ENCODE assay signal across 9 cellular contexts in the genomic region with DNA sequence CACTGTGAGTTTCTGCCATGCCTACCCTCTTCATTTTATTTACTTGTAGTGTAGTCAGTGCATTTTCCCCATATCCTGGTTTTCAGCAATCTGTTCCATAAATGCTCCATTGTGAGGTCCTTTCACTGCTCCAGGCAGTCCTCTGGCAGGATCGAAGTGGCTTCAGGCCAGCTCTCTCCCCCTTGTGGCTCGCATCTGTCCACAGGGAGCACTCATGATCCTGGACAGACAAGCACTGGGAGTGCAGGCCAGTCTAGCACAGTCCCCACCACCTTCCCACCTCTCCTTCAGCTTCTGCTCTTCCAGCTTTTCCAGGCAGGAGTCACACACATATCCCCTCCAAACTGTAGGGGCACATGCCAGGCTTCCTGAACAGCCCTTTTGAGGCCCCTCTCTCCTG.
A peak's percentile ranks its signal among the peaks of the same experiment; 100 is the strongest.
DNase-seq lines count a peak whose midpoint lies in the region; ATAC-seq and TF ChIP-seq lines count a peak whose summit lies in the region.
"Had no signal": no experiment of that assay in that cellular context is flagged by ENCODE, and none has a peak within 500 bp of the region (broad histone marks: within the 10 kb centered on the region; RNA-seq: fewer than 3 reads in every experiment).

No MANE protein-coding gene starts in this region.

- intact Hi-C loops in Right ventricle myocardium inferior (cut with DNase I), result loop anchor here (5.0 kb wide), 1 partner anchor 172 kb away; a partner anchor contains a TSS
- intact Hi-C loops in left cardiac atrium (cut with DNase I), result loop anchor here in 1 of 2 donors (5.0 kb wide), 2 partner anchors 172 to 222 kb away; a partner anchor contains a TSS
- intact Hi-C loops in upper lobe of right lung (cut with DNase I), result no loop called here

- peaks cover 0 to 9% of the 10 kb centered on the region in 2 donors for H3K4me1 ChIP-seq in right atrium auricular region
- H3K4me1 ChIP-seq in upper lobe of right lung, result no peaks in the 10 kb centered on the region

- ATAC-seq in Right ventricle myocardium inferior, result peak; percentile 91
- ATAC-seq in left cardiac atrium, result peak; percentile 85 to 88
- ATAC-seq in upper lobe of right lung, result peak; percentile 63
- ATAC-seq: activated CD8-positive, alpha-beta T cell treated with anti-CD3 and anti-CD28 coated beads for 36 hours had no signal

- H3K27me3 ChIP-seq in right atrium auricular region (no peaks in the 10 kb centered on the region), WERI-Rb-1 (ENCODE audit: insufficient read depth, low read depth, severe bottlenecking) (no peaks in the 10 kb centered on the region), upper lobe of right lung (no peaks in the 10 kb centered on the region)

- peak in 1 of 2 donors; percentile 49 for TF ChIP-seq CTCF in right atrium auricular region (IDR thresholded peaks at IDR 0.05)
- peak; percentile 50 for TF ChIP-seq CTCF in WERI-Rb-1 (IDR thresholded peaks at IDR 0.05; ENCODE audit: low read depth, low read length)
- peak; percentile 15 for TF ChIP-seq CTCF in upper lobe of right lung (IDR thresholded peaks at IDR 0.05)

- no peak overlapping the region for H3K4me3 ChIP-seq in right atrium auricular region
- no peak overlapping the region for H3K4me3 ChIP-seq in WERI-Rb-1 (ENCODE audit: low read depth, low read length)
- no peak overlapping the region for H3K4me3 ChIP-seq in upper lobe of right lung

- peak; percentile 67 for DNase-seq in Right ventricle myocardium inferior (ENCODE audit: missing footprints)
- DNase-seq in right atrium auricular region (ENCODE audit: low spot score), result no peak
- DNase-seq in WERI-Rb-1, result peak; percentile 46
- DNase-seq in left cardiac atrium, result peak; percentile 50
- DNase-seq in upper lobe of right lung, result no peak
- no peak for DNase-seq in stimulated activated CD4-positive, alpha-beta T cell treated with anti-CD3 and anti-CD28 coated beads, Interleukin-15, amount 100 ng/mL, for 24 hours
- DNase-seq in dedifferentiated amniotic fluid mesenchymal stem cell (ENCODE audit: extremely low spot score), result no peak
- DNase-seq in T1000 (lab: John Stamatoyannopoulos, UW), result no peak
- DNase-seq: activated CD8-positive, alpha-beta T cell treated with anti-CD3 and anti-CD28 coated beads for 36 hours had no signal

- no peaks in the 10 kb centered on the region for H3K36me3 ChIP-seq in right atrium auricular region
- no peaks in the 10 kb centered on the region for H3K36me3 ChIP-seq in WERI-Rb-1
- H3K36me3 ChIP-seq in upper lobe of right lung, result no peaks in the 10 kb centered on the region

- H3K9me3 ChIP-seq in right atrium auricular region, result no peaks in the 10 kb centered on the region
- no peaks in the 10 kb centered on the region for H3K9me3 ChIP-seq in WERI-Rb-1 (ENCODE audit: severe bottlenecking)
- H3K9me3 ChIP-seq in upper lobe of right lung, result no peaks in the 10 kb centered on the region

- H3K27ac ChIP-seq in right atrium auricular region (no peak overlapping the region), WERI-Rb-1 (no peak overlapping the region), upper lobe of right lung (no peak overlapping the region)

Comparison
In these comparisons a context has a peak if more than half of its experiments do, and no peak if none do; other contexts are left out.
1. DNase-seq: peak in Right ventricle myocardium inferior (single experiment), WERI-Rb-1 (single experiment) and left cardiac atrium (single experiment); none in right atrium auricular region (single experiment), upper lobe of right lung (single experiment), stimulated activated CD4-positive, alpha-beta T cell treated with anti-CD3 and anti-CD28 coated beads, Interleukin-15, amount 100 ng/mL, for 24 hours (single experiment), dedifferentiated amniotic fluid mesenchymal stem cell (single experiment) and T1000 (single experiment).
2. Peak in every context shown above with its lines, with median percentiles within 50 percentile points of each other: ATAC-seq.